8 cellular contexts compared by ENCODE assay signal in genomic region chr5:133968057-133968993, GRCh38. TPM values are rescaled to one million over a fixed set of nuclear protein-coding genes. Genes with fewer than 3 reads are reported as not detected.
DNase-seq lines count a peak whose midpoint lies in the region; ATAC-seq, FAIRE-seq and TF ChIP-seq lines count a peak whose summit lies in the region.

C5orf15 (minus strand) TSS chr5:133968625; CDS start chr5:133968584, 41 bp downstream.

- no peaks in the 10 kb centered on the region for H3K27me3 ChIP-seq in BE2C

- H3K4me3 ChIP-seq in BE2C (ENCODE audit: low read depth, low read length), result peak within 1 kb of the TSS; percentile 90

- H3K36me3 ChIP-seq in BE2C, result peaks cover 14% of the 10 kb centered on the region

- peak; percentile 93 for DNase-seq in BE2C
- peak; percentile 74 for DNase-seq in GM19239 (ENCODE audit: insufficient read length, low spot score)
- peak; percentile 92 for DNase-seq in NCI-H524 treated with DMSO at 0.1 percent for 48 hours (lab: John Stamatoyannopoulos, UW)
- peak; percentile 86 for DNase-seq in activated CD4-positive, alpha-beta T cell treated with anti-CD3 and anti-CD28 coated beads for 4 hours
- DNase-seq in kidney glomerular epithelial cell (lab: John Stamatoyannopoulos, UW), result peak; percentile 97
- DNase-seq in stimulated activated CD4-positive, alpha-beta T cell treated with anti-CD3 and anti-CD28 coated beads, Interleukin-1b, Interleukin-23, amount 100 ng/mL, for 1 hour (ENCODE audit: low read depth in 2 of 2), result peak; percentile 63 to 72

- peak; percentile 89 for ATAC-seq in HG03457 (IDR thresholded peaks at IDR 0.05; ENCODE audit: unreplicated experiment)

- H3K9me3 ChIP-seq in BE2C, result no peaks in the 10 kb centered on the region

- peaks cover 3% of the 10 kb centered on the region; the same call in 1 of the 2 replicates for H3K4me1 ChIP-seq in BE2C

- H3K27ac ChIP-seq in cingulate gyrus (ENCODE audit: low read depth, low read length), result peak within 1 kb of the TSS; percentile 92

- peak; percentile 12 for TF ChIP-seq CTCF in BE2C (IDR thresholded peaks at IDR 0.05; ENCODE audit: low read depth, low read length)

- FAIRE-seq in GM19239 (lab: Jason Lieb, UNC), result peak; percentile 96

RNA-seq across cellular contexts. Expression of gene C5orf15, which starts in this region (rescaled TPM):
- 84.6 TPM for polyA plus RNA-seq in BE2C (2012; ENCODE audit: insufficient read depth, insufficient read length, low read depth)

Comparison
In these comparisons a context has a peak if more than half of its experiments do, and no peak if none do; other contexts are left out.
1. Peak in every context shown above with its lines: DNase-seq, ATAC-seq, H3K4me3 ChIP-seq and H3K27ac ChIP-seq.